ENCODE assay signal across 37 cellular contexts in genomic region chr18:49955263-49955662, GRCh38.
"Had no signal": no experiment of that assay in that cellular context is flagged by ENCODE, and none has a peak within 500 bp of the region (broad histone marks: within the 10 kb centered on the region; RNA-seq: fewer than 3 reads in every experiment).

No MANE protein-coding gene starts in this region.

- ATAC-seq: activated CD8-positive, alpha-beta T cell treated with anti-CD3 and anti-CD28 coated beads for 36 hours; activated naive CD8-positive, alpha-beta T cell treated with anti-CD3 and anti-CD28 coated beads, Interleukin-2, amount 50 U/mL, for 24 hours; activated T-cell treated with anti-CD3 and anti-CD28 coated beads, Interleukin-2, amount 50 U/mL, for 4 hours; activated T-cell treated with anti-CD3 and anti-CD28 coated beads, Interleukin-2, amount 50 U/mL, for 72 hours; activated T-helper 17 cell treated with anti-CD3 and anti-CD28 coated beads, Interleukin-2, amount 50 U/mL, for 72 hours had no signal

- H3K4me3 ChIP-seq: ascending aorta, cardiac muscle cell had no signal

- H3K9me3 ChIP-seq: ascending aorta had no signal

- DNase-seq: activated B cell treated with CpG ODN at 0.5 μM for 24 hours; activated CD4-positive, alpha-beta memory T cell treated with anti-CD3 and anti-CD28 coated beads for 36 hours; activated CD4-positive, alpha-beta T cell treated with anti-CD3 and anti-CD28 coated beads for 4 hours; activated CD4-positive, alpha-beta T cell treated with anti-CD3 and anti-CD28 coated beads, Interleukin-2, amount 10 ng/mL, durations not matched to agents 24 days and 14 days; activated CD4-positive, alpha-beta T cell treated with anti-CD3 and anti-CD28 coated beads, Interleukin-2, amount 50 U/mL, for 1 hour; activated CD4-positive, alpha-beta T cell treated with anti-CD3 and anti-CD28 coated beads, Interleukin-2, amount 50 U/mL, for 4 hours; activated CD4-positive, CD25-positive, alpha-beta regulatory T cell treated with anti-CD3 and anti-CD28 coated beads, Interleukin-2, amount 50 U/mL, for 72 hours; activated CD8-positive, alpha-beta memory T cell treated with anti-CD3 and anti-CD28 coated beads, Interleukin-2, amount 50 U/mL, for 4 hours; activated CD8-positive, alpha-beta T cell treated with anti-CD3 and anti-CD28 coated beads for 36 hours; activated effector memory CD4-positive, alpha-beta T cell treated with Interleukin-2 at 50 U/mL for 16 hours; activated gamma-delta T cell; activated naive CD4-positive, alpha-beta T cell treated with anti-CD3 and anti-CD28 coated beads, Interleukin-2, amount 10 ng/mL, durations not matched to agents 7 days and 5 days; activated naive CD4-positive, alpha-beta T cell treated with Interleukin-2 at 50 U/mL for 16 hours; activated naive CD8-positive, alpha-beta T cell treated with anti-CD3 and anti-CD28 coated beads, Interleukin-2, amount 10 ng/mL, durations not matched to agents 7 days and 5 days; activated naive CD8-positive, alpha-beta T cell treated with anti-CD3 and anti-CD28 coated beads, Interleukin-2, amount 50 U/mL, for 24 hours; activated T-cell treated with anti-CD3 and anti-CD28 coated beads for 4 hours; activated T-cell treated with anti-CD3 and anti-CD28 coated beads, Interleukin-2, amount 50 U/mL, for 1 hour; activated T-cell treated with anti-CD3 and anti-CD28 coated beads, Interleukin-2, amount 50 U/mL, for 4 hours; activated T-cell treated with anti-CD3 and anti-CD28 coated beads, Interleukin-2, amount 50 U/mL, for 72 hours; amygdala; anterior cingulate cortex; caudate nucleus; cerebellar nuclear complex; T-helper 1 cell; T-helper 2 cell; T-helper 9 cell had no signal

- H3K36me3 ChIP-seq: ascending aorta, cardiac muscle cell had no signal

- H3K27ac Mint-ChIP-seq: activated B cell treated with CpG ODN at 0.5 μM for 24 hours; activated CD4-positive, alpha-beta memory T cell treated with anti-CD3 and anti-CD28 coated beads for 36 hours; activated CD4-positive, alpha-beta T cell treated with anti-CD3 and anti-CD28 coated beads, Interleukin-2, amount 10 ng/mL, durations not matched to agents 24 days and 14 days; activated CD8-positive, alpha-beta T cell treated with anti-CD3 and anti-CD28 coated beads for 36 hours; activated naive CD4-positive, alpha-beta T cell treated with anti-CD3 and anti-CD28 coated beads, Interleukin-2, amount 10 ng/mL, durations not matched to agents 7 days and 5 days; activated naive CD4-positive, alpha-beta T cell treated with anti-CD3 and anti-CD28 coated beads, Interleukin-2, amount 50 U/mL, for 24 hours; activated naive CD8-positive, alpha-beta T cell; activated naive CD8-positive, alpha-beta T cell treated with anti-CD3 and anti-CD28 coated beads, Interleukin-2, amount 10 ng/mL, durations not matched to agents 7 days and 5 days; activated naive CD8-positive, alpha-beta T cell treated with anti-CD3 and anti-CD28 coated beads, Interleukin-2, amount 50 U/mL, for 24 hours; activated T-cell treated with anti-CD3 and anti-CD28 coated beads, Interleukin-2, amount 50 U/mL, for 72 hours; activated T-helper 1 cell treated with anti-CD3 and anti-CD28 coated beads, Interleukin-12 subunit alpha, Interleukin-12 subunit beta, Interleukin-2, Interleukin-4 antibody, amounts not matched to agents 30 ng/mL and 10 ng/mL and 1 ng/mL, durations not matched to agents 14 hours and 24 hours and 36 hours; activated T-helper 17 cell treated with anti-CD3 and anti-CD28 coated beads, Interleukin-2, amount 50 U/mL, for 72 hours; brain; T-helper 1 cell treated with Interleukin-12 subunit alpha and Interleukin-12 subunit beta and Interleukin-4 antibody, amounts not matched to agents 30 μg/mL and 1 μg/mL, for 36 hours; T-helper 2 cell treated with Interferon-gamma antibody and Interleukin-4, amounts not matched to agents 5 μg/mL and 100 μg/mL, for 36 hours had no signal

- H3K27me3 Mint-ChIP-seq: activated naive CD4-positive, alpha-beta T cell treated with anti-CD3 and anti-CD28 coated beads, Interleukin-2, amount 50 U/mL, for 24 hours had no signal

- H3K27me3 ChIP-seq: ascending aorta, cardiac muscle cell had no signal

- H3K36me3 Mint-ChIP-seq: activated CD4-positive, alpha-beta memory T cell treated with anti-CD3 and anti-CD28 coated beads for 36 hours; activated naive CD4-positive, alpha-beta T cell treated with anti-CD3 and anti-CD28 coated beads, Interleukin-2, amount 10 ng/mL, durations not matched to agents 7 days and 5 days; activated naive CD4-positive, alpha-beta T cell treated with anti-CD3 and anti-CD28 coated beads, Interleukin-2, amount 50 U/mL, for 24 hours; activated naive CD8-positive, alpha-beta T cell treated with anti-CD3 and anti-CD28 coated beads, Interleukin-2, amount 10 ng/mL, durations not matched to agents 7 days and 5 days; brain had no signal

- H3K9me3 Mint-ChIP-seq: activated B cell treated with CpG ODN at 0.5 μM for 24 hours; activated CD4-positive, alpha-beta memory T cell treated with anti-CD3 and anti-CD28 coated beads for 36 hours; activated CD4-positive, alpha-beta T cell treated with anti-CD3 and anti-CD28 coated beads, Interleukin-2, amount 10 ng/mL, durations not matched to agents 24 days and 14 days; activated CD8-positive, alpha-beta T cell treated with anti-CD3 and anti-CD28 coated beads for 36 hours; activated naive CD4-positive, alpha-beta T cell treated with anti-CD3 and anti-CD28 coated beads, Interleukin-2, amount 10 ng/mL, durations not matched to agents 7 days and 5 days; activated naive CD4-positive, alpha-beta T cell treated with anti-CD3 and anti-CD28 coated beads, Interleukin-2, amount 50 U/mL, for 24 hours; activated naive CD8-positive, alpha-beta T cell treated with anti-CD3 and anti-CD28 coated beads, Interleukin-2, amount 10 ng/mL, durations not matched to agents 7 days and 5 days; activated naive CD8-positive, alpha-beta T cell treated with anti-CD3 and anti-CD28 coated beads, Interleukin-2, amount 50 U/mL, for 24 hours; activated T-cell treated with anti-CD3 and anti-CD28 coated beads, Interleukin-2, amount 50 U/mL, for 4 hours; activated T-cell treated with anti-CD3 and anti-CD28 coated beads, Interleukin-2, amount 50 U/mL, for 72 hours; activated T-helper 1 cell treated with anti-CD3 and anti-CD28 coated beads, Interleukin-12 subunit alpha, Interleukin-12 subunit beta, Interleukin-2, Interleukin-4 antibody, amounts not matched to agents 30 ng/mL and 10 ng/mL and 1 ng/mL, durations not matched to agents 14 hours and 24 hours and 36 hours; activated T-helper 17 cell treated with anti-CD3 and anti-CD28 coated beads, Interleukin-2, amount 50 U/mL, for 72 hours; brain; central memory CD8-positive, alpha-beta T cell; T-helper 1 cell treated with Interleukin-12 subunit alpha and Interleukin-12 subunit beta and Interleukin-4 antibody, amounts not matched to agents 30 μg/mL and 1 μg/mL, for 36 hours; T-helper 2 cell treated with Interferon-gamma antibody and Interleukin-4, amounts not matched to agents 5 μg/mL and 100 μg/mL, for 36 hours had no signal

- H3K4me1 ChIP-seq: ascending aorta had no signal

- H3K4me3 Mint-ChIP-seq: activated B cell treated with CpG ODN at 0.5 μM for 24 hours; activated CD4-positive, alpha-beta memory T cell treated with anti-CD3 and anti-CD28 coated beads for 36 hours; activated CD4-positive, alpha-beta T cell treated with anti-CD3 and anti-CD28 coated beads, Interleukin-2, amount 10 ng/mL, durations not matched to agents 24 days and 14 days; activated CD8-positive, alpha-beta T cell treated with anti-CD3 and anti-CD28 coated beads for 36 hours; activated naive CD4-positive, alpha-beta T cell treated with anti-CD3 and anti-CD28 coated beads, Interleukin-2, amount 10 ng/mL, durations not matched to agents 7 days and 5 days; activated naive CD4-positive, alpha-beta T cell treated with anti-CD3 and anti-CD28 coated beads, Interleukin-2, amount 50 U/mL, for 24 hours; activated naive CD8-positive, alpha-beta T cell; activated naive CD8-positive, alpha-beta T cell treated with anti-CD3 and anti-CD28 coated beads, Interleukin-2, amount 10 ng/mL, durations not matched to agents 7 days and 5 days; activated naive CD8-positive, alpha-beta T cell treated with anti-CD3 and anti-CD28 coated beads, Interleukin-2, amount 50 U/mL, for 24 hours; activated T-cell treated with anti-CD3 and anti-CD28 coated beads, Interleukin-2, amount 50 U/mL, for 4 hours; activated T-cell treated with anti-CD3 and anti-CD28 coated beads, Interleukin-2, amount 50 U/mL, for 72 hours; activated T-helper 1 cell treated with anti-CD3 and anti-CD28 coated beads, Interleukin-12 subunit alpha, Interleukin-12 subunit beta, Interleukin-2, Interleukin-4 antibody, amounts not matched to agents 30 ng/mL and 10 ng/mL and 1 ng/mL, durations not matched to agents 14 hours and 24 hours and 36 hours; activated T-helper 17 cell treated with anti-CD3 and anti-CD28 coated beads, Interleukin-2, amount 50 U/mL, for 72 hours; brain; central memory CD8-positive, alpha-beta T cell; T-helper 1 cell treated with Interleukin-12 subunit alpha and Interleukin-12 subunit beta and Interleukin-4 antibody, amounts not matched to agents 30 μg/mL and 1 μg/mL, for 36 hours; T-helper 2 cell treated with Interferon-gamma antibody and Interleukin-4, amounts not matched to agents 5 μg/mL and 100 μg/mL, for 36 hours had no signal

- H3K27ac ChIP-seq: ascending aorta, cardiac muscle cell, VCaP had no signal
